ENCODE assay signal across 18 cellular contexts in genomic region chr7:82141427-82141826, GRCh38.
"Had no signal": no experiment of that assay in that cellular context is flagged by ENCODE, and none has a peak within 500 bp of the region (broad histone marks: within the 10 kb centered on the region; RNA-seq: fewer than 3 reads in every experiment).

No MANE protein-coding gene starts in this region.

- FAIRE-seq: endometrium, kidney had no signal

- H3K4me3 Mint-ChIP-seq: activated CD4-positive, alpha-beta memory T cell treated with anti-CD3 and anti-CD28 coated beads, Interleukin-2, amount 10 ng/mL, durations not matched to agents 7 days and 5 days; activated T-cell treated with anti-CD3 and anti-CD28 coated beads, Interleukin-2, amount 50 U/mL, for 4 hours; naive thymus-derived CD4-positive, alpha-beta T cell; stimulated activated memory B cell treated with anti-CD40 and anti-IgM and Interleukin-4, amounts not matched to agents 10 μg/mL and 1 μg/mL and 100 μg/mL, for 72 hours; T-helper 17 cell; WTC11 had no signal

- H3K9me3 ChIP-seq: left lung, tibial artery, uterus had no signal

- DNase-seq: activated CD4-positive, alpha-beta memory T cell treated with anti-CD3 and anti-CD28 coated beads, Interleukin-2, amount 10 ng/mL, durations not matched to agents 7 days and 5 days; activated CD4-positive, alpha-beta T cell treated with anti-CD3 and anti-CD28 coated beads for 4 hours; activated gamma-delta T cell; activated T-cell treated with anti-CD3 and anti-CD28 coated beads, Interleukin-2, amount 50 U/mL, for 4 hours; amniotic stem cell; hippocampal formation; kidney; left lung; naive thymus-derived CD4-positive, alpha-beta T cell; stimulated activated CD4-positive, alpha-beta T cell treated with anti-CD3 and anti-CD28 coated beads, Interleukin-2, amount 100 ng/mL, for 48 hours; T-helper 17 cell; tibial artery; uterus had no signal

- H3K4me1 Mint-ChIP-seq: activated CD4-positive, alpha-beta memory T cell treated with anti-CD3 and anti-CD28 coated beads, Interleukin-2, amount 10 ng/mL, durations not matched to agents 7 days and 5 days; naive thymus-derived CD4-positive, alpha-beta T cell; stimulated activated memory B cell treated with anti-CD40 and anti-IgM and Interleukin-4, amounts not matched to agents 10 μg/mL and 1 μg/mL and 100 μg/mL, for 72 hours; T-helper 17 cell; WTC11 had no signal

- H3K36me3 ChIP-seq: cardiac muscle cell, left lung, tibial artery, uterus had no signal

- H3K27me3 ChIP-seq: cardiac muscle cell, left lung, tibial artery, uterus had no signal

- H3K36me3 Mint-ChIP-seq: activated naive CD4-positive, alpha-beta T cell treated with anti-CD3 and anti-CD28 coated beads, Interleukin-2, amount 50 U/mL, for 72 hours; naive thymus-derived CD4-positive, alpha-beta T cell; stimulated activated memory B cell treated with anti-CD40 and anti-IgM and Interleukin-4, amounts not matched to agents 10 μg/mL and 1 μg/mL and 100 μg/mL, for 72 hours; WTC11 had no signal

- H3K27ac Mint-ChIP-seq: activated CD4-positive, alpha-beta memory T cell treated with anti-CD3 and anti-CD28 coated beads, Interleukin-2, amount 10 ng/mL, durations not matched to agents 7 days and 5 days; activated naive CD4-positive, alpha-beta T cell treated with anti-CD3 and anti-CD28 coated beads, Interleukin-2, amount 50 U/mL, for 72 hours; naive thymus-derived CD4-positive, alpha-beta T cell; stimulated activated memory B cell treated with anti-CD40 and anti-IgM and Interleukin-4, amounts not matched to agents 10 μg/mL and 1 μg/mL and 100 μg/mL, for 72 hours; T-helper 17 cell; WTC11 had no signal

- H3K9me3 Mint-ChIP-seq: activated CD4-positive, alpha-beta memory T cell treated with anti-CD3 and anti-CD28 coated beads, Interleukin-2, amount 10 ng/mL, durations not matched to agents 7 days and 5 days; activated naive CD4-positive, alpha-beta T cell treated with anti-CD3 and anti-CD28 coated beads, Interleukin-2, amount 50 U/mL, for 72 hours; activated T-cell treated with anti-CD3 and anti-CD28 coated beads, Interleukin-2, amount 50 U/mL, for 4 hours; naive thymus-derived CD4-positive, alpha-beta T cell; stimulated activated memory B cell treated with anti-CD40 and anti-IgM and Interleukin-4, amounts not matched to agents 10 μg/mL and 1 μg/mL and 100 μg/mL, for 72 hours; WTC11 had no signal

- ATAC-seq: activated naive CD4-positive, alpha-beta T cell treated with anti-CD3 and anti-CD28 coated beads, Interleukin-2, amount 50 U/mL, for 72 hours; activated T-cell treated with anti-CD3 and anti-CD28 coated beads, Interleukin-2, amount 50 U/mL, for 4 hours; left lung; naive thymus-derived CD4-positive, alpha-beta T cell; stimulated activated memory B cell treated with anti-CD40 and anti-IgM and Interleukin-4, amounts not matched to agents 10 μg/mL and 1 μg/mL and 100 μg/mL, for 72 hours; T-helper 17 cell; WTC11 had no signal

- H3K27ac ChIP-seq: cardiac muscle cell, left lung, tibial artery, uterus had no signal

- H3K4me1 ChIP-seq: left lung, tibial artery, uterus had no signal

- H3K27me3 Mint-ChIP-seq: activated CD4-positive, alpha-beta memory T cell treated with anti-CD3 and anti-CD28 coated beads, Interleukin-2, amount 10 ng/mL, durations not matched to agents 7 days and 5 days; naive thymus-derived CD4-positive, alpha-beta T cell; stimulated activated memory B cell treated with anti-CD40 and anti-IgM and Interleukin-4, amounts not matched to agents 10 μg/mL and 1 μg/mL and 100 μg/mL, for 72 hours; T-helper 17 cell had no signal

- H3K4me3 ChIP-seq: cardiac muscle cell, left lung, tibial artery, uterus had no signal
